In the genomic region with DNA sequence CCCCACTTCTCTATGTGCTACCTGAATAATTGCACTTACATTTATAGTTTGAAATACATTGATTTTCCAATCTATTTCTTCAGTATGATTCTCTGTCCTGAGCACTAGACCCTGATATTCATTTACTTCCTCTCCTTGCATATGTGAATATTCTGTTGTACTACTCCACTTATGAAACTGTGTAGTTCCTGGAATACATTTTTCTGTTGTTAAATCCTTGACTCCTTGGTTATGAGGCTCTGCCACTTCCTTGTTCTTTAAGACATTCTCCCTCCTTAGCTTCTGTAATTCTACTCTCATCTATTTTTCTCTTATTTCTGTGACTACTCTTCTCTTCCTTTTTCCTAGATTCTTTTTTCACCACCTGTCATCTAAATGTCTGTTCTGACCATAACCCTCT, we compare ENCODE assay signal across 1 cellular context.
TF ChIP-seq lines count a peak whose summit lies in the region.

No MANE protein-coding gene starts in this region.

TF ChIP-seq in HepG2, 621 proteins besides CTCF, POLR2A, EP300 and RAD21:
- TF ChIP-seq SALL1 (CRISPR knock-in tag; IDR thresholded peaks at IDR 0.05) (no peak), UBTF (CRISPR knock-in tag; IDR thresholded peaks at IDR 0.05) (no peak), MAZ (IDR thresholded peaks at IDR 0.05; ENCODE audit: borderline replicate concordance, low read depth, low read length) (no peak), MAZ (CRISPR knock-in tag; IDR thresholded peaks at IDR 0.05; ENCODE audit: low read depth) (no peak), ZNF350 (CRISPR knock-in tag; IDR thresholded peaks at IDR 0.05; ENCODE audit: borderline replicate concordance, low read depth) (no peak), NAIF1 (CRISPR knock-in tag; IDR thresholded peaks at IDR 0.05; ENCODE audit: borderline replicate concordance) (no peak), BHLHE40 (IDR thresholded peaks at IDR 0.05; ENCODE audit: low read length) (no peak), ZNF556 (CRISPR knock-in tag; IDR thresholded peaks at IDR 0.05; ENCODE audit: borderline replicate concordance) (no peak), ARNT2 (CRISPR knock-in tag; IDR thresholded peaks at IDR 0.05; ENCODE audit: low read depth) (no peak), NFE2L1 (CRISPR knock-in tag; IDR thresholded peaks at IDR 0.05; ENCODE audit: borderline replicate concordance) (no peak), DR1 (CRISPR knock-in tag; IDR thresholded peaks at IDR 0.05) (no peak), ZNF367 (CRISPR knock-in tag; IDR thresholded peaks at IDR 0.05; ENCODE audit: borderline replicate concordance) (no peak), EHMT2 (IDR thresholded peaks at IDR 0.05; ENCODE audit: borderline replicate concordance, low read depth, low read length) (no peak), ZBTB14 (CRISPR knock-in tag; IDR thresholded peaks at IDR 0.05) (no peak), RFXANK (CRISPR knock-in tag; IDR thresholded peaks at IDR 0.05) (no peak), U2AF1 (optimal IDR thresholded peaks at IDR 0.05; ENCODE audit: low read depth, low read length) (no peak), ZSCAN30 (CRISPR knock-in tag; IDR thresholded peaks at IDR 0.05) (no peak), HDAC1 (CRISPR knock-in tag; IDR thresholded peaks at IDR 0.05) (no peak), ZNF790 (CRISPR knock-in tag; IDR thresholded peaks at IDR 0.05; ENCODE audit: borderline replicate concordance) (no peak)
TF ChIP-seq in HepG2: peak in this region for 0.
